11 cellular contexts compared by ENCODE assay signal in genomic region chr3:169241575-169241927, GRCh38.
DNase-seq lines count a peak whose midpoint lies in the region; ATAC-seq, FAIRE-seq and TF ChIP-seq lines count a peak whose summit lies in the region.
"Had no signal": no experiment of that assay in that cellular context is flagged by ENCODE, and none has a peak within 500 bp of the region (broad histone marks: within the 10 kb centered on the region; RNA-seq: fewer than 3 reads in every experiment).

No MANE protein-coding gene starts in this region.

- H4K20me1 ChIP-seq in GM23338 (replicated peaks; ENCODE audit: insufficient read depth), result no peaks in the 10 kb centered on the region

- H3K4me3 Mint-ChIP-seq in GM23338 (peak overlapping the region; percentile 69; the same call in 2 of the 3 replicates), WTC11 (peak overlapping the region; percentile 63)
- H3K4me3 Mint-ChIP-seq: CD4-positive, CD25-positive, alpha-beta regulatory T cell had no signal

- CTCF ChIA-PET in WTC11 (lab: Charles Lee), result interaction anchor here (2.3 kb wide), 1 partner anchor 92 kb away, joined by 8 read pairs; no protein-coding TSS in a partner anchor

- H3K27me3 Mint-ChIP-seq in GM23338 (ENCODE audit: insufficient read depth, low read depth, poor library complexity), result peaks cover 4% of the 10 kb centered on the region
- no peaks in the 10 kb centered on the region for H3K27me3 Mint-ChIP-seq in WTC11 (ENCODE audit: low read depth)

- H3K4me3 ChIP-seq in GM23338, result peak overlapping the region; percentile 45

- H3K4me1 Mint-ChIP-seq in GM23338, result peaks cover 49% of the 10 kb centered on the region
- peaks cover 57% of the 10 kb centered on the region for H3K4me1 Mint-ChIP-seq in WTC11

- H3K4me1 ChIP-seq in GM23338 (ENCODE audit: insufficient read depth), result peaks cover 54% of the 10 kb centered on the region

- H3K36me3 Mint-ChIP-seq in GM23338 (ENCODE audit: low read depth) (no peaks in the 10 kb centered on the region), WTC11 (no peaks in the 10 kb centered on the region)
- H3K36me3 Mint-ChIP-seq: CD4-positive, CD25-positive, alpha-beta regulatory T cell had no signal

- peak; percentile 19 for FAIRE-seq in frontal cortex (lab: Jason Lieb, UNC)
- FAIRE-seq: small intestine had no signal

- DNase-seq in GM23338 (ENCODE audit: low spot score) (no peak), WTC11 (ENCODE audit: low spot score) (no peak), frontal cortex (ENCODE audit: low spot score in 2 of 2) (no peak), pulmonary artery endothelial cell (ENCODE audit: low read depth, low spot score) (peak; percentile 71), GM13976 (ENCODE audit: low spot score) (no peak), NK-92 (lab: John Stamatoyannopoulos, UW; ENCODE audit: unreplicated experiment) (no peak)
- DNase-seq: CD4-positive, CD25-positive, alpha-beta regulatory T cell; NCI-H1092 had no signal

- in situ Hi-C loops in GM13976 (cut with MboI; ENCODE audit: low sequenced_read_pairs, unreplicated experiment), result no loop called here

- H3K36me3 ChIP-seq in GM23338 (ENCODE audit: insufficient read depth), result no peaks in the 10 kb centered on the region

- no peak for ATAC-seq in GM23338
- no peak for ATAC-seq in WTC11
- no peak for ATAC-seq in HG03135 (IDR thresholded peaks at IDR 0.05; ENCODE audit: unreplicated experiment)
- ATAC-seq in HG03196 (IDR thresholded peaks at IDR 0.05; ENCODE audit: unreplicated experiment), result no peak

- H3K9me3 Mint-ChIP-seq in GM23338 (no peaks in the 10 kb centered on the region), WTC11 (no peaks in the 10 kb centered on the region)
- H3K9me3 Mint-ChIP-seq: CD4-positive, CD25-positive, alpha-beta regulatory T cell had no signal

- TF ChIP-seq CTCF in GM23338 (conservative IDR thresholded peaks at IDR 0.05; ENCODE audit: low read depth in 2 of 2) (no peak), WTC11 (IDR thresholded peaks at IDR 0.05) (no peak), GM13976 (IDR thresholded peaks at IDR 0.05; ENCODE audit: borderline replicate concordance, control extremely low read depth, extremely low read depth, insufficient read depth, missing control alignments) (no peak)

- no peak overlapping the region for H2AFZ ChIP-seq in GM23338

- no peak overlapping the region for H3K27ac Mint-ChIP-seq in GM23338
- peak overlapping the region; percentile 78; the same call in 1 of the 2 replicates for H3K27ac Mint-ChIP-seq in WTC11
- H3K27ac Mint-ChIP-seq: CD4-positive, CD25-positive, alpha-beta regulatory T cell had no signal

- no peaks in the 10 kb centered on the region for H3K27me3 ChIP-seq in GM23338 (ENCODE audit: insufficient read depth)

- POLR2A ChIA-PET in WTC11 (lab: Charles Lee), result no interaction called here

- H3F3A ChIP-seq in GM23338 (replicated peaks; ENCODE audit: low read depth), result no peaks in the 10 kb centered on the region

- H3K79me2 ChIP-seq in GM23338 (replicated peaks; ENCODE audit: insufficient read depth), result no peaks in the 10 kb centered on the region

- H3K27ac ChIP-seq in GM23338 (ENCODE audit: low read depth), result peak overlapping the region; percentile 35; the same call in 1 of the 2 replicates

- H3K9me2 ChIP-seq in GM23338 (ENCODE audit: insufficient read depth), result no peaks in the 10 kb centered on the region

- peak overlapping the region; percentile 69 for H3K4me2 ChIP-seq in GM23338

TF ChIP-seq in GM23338, 12 proteins besides CTCF, POLR2A, EP300 and RAD21 (continues in another document):
- TF ChIP-seq EZH2 (IDR thresholded peaks at IDR 0.05; ENCODE audit: low read depth, unreplicated experiment) (no peak), EZH2phosphoT487 (IDR thresholded peaks at IDR 0.05; ENCODE audit: unreplicated experiment) (no peak), REST (IDR thresholded peaks at IDR 0.05; ENCODE audit: unreplicated experiment) (no peak), CREB1 (CRISPR knock-in tag; IDR thresholded peaks at IDR 0.05; ENCODE audit: low read depth) (no peak), ZNF114 (CRISPR knock-in tag; IDR thresholded peaks at IDR 0.05) (no peak), STAT1 (IDR thresholded peaks at IDR 0.05; ENCODE audit: unreplicated experiment) (no peak), POLR2AphosphoS5 (IDR thresholded peaks at IDR 0.05; ENCODE audit: low read depth) (no peak), JUNB (IDR thresholded peaks at IDR 0.05; ENCODE audit: unreplicated experiment) (no peak)

TF ChIP-seq in WTC11, 78 proteins besides CTCF, POLR2A, EP300 and RAD21:
- TF ChIP-seq ZNF671 (CRISPR knock-in tag; IDR thresholded peaks at IDR 0.05) (no peak), ZNF281 (CRISPR knock-in tag; IDR thresholded peaks at IDR 0.05) (no peak), PRDM15 (CRISPR knock-in tag; IDR thresholded peaks at IDR 0.05) (no peak), NFYB (CRISPR knock-in tag; conservative IDR thresholded peaks at IDR 0.05; ENCODE audit: low read depth) (no peak), ZBTB43 (CRISPR knock-in tag; IDR thresholded peaks at IDR 0.05) (no peak)
